Comparison of ENCODE assay signal across 8 cellular contexts in the genomic region with DNA sequence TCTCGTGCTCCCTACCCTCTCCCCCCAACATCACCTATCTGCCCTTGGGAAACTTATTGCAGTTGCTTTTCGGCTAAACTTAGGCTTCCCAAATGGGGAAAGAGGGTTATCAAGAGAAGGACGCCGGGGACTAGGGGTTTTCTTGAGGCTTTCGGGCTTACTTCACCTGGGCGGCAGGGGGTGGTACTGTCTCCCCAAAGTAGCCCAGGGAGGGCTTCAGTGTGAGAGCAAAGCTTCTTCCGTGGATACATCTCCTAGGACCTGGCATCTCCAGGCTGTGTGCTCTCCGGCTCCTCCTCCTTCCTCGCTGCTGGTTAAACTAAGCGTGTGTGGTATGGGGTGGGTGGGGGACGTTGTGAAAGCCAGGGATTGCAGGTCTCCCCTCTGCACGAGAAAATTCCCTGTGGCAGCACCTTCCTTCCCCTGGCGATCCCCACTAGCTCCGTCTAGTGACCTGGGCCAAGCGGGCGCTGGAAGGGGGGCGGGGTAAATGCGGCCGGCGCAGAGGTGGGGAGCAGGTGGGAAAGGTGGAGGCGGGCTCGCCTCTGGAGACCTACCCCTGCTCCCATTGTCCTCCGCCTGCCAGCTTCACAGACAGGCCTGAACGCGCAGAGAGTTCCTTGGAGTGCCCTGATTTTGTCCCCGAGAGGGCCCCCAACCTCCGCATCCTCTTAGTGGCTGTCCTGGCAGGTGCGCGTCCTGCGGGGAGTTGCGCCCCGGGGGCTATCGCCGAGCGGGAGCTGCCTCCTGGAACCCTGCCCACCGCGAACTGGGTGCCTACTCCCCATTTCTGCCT. TPM values are rescaled to one million over a fixed set of nuclear protein-coding genes. Genes with fewer than 3 reads are reported as not detected.
A peak's percentile ranks its signal among the peaks of the same experiment; 100 is the strongest.
DNase-seq lines count a peak whose midpoint lies in the region; ATAC-seq and TF ChIP-seq lines count a peak whose summit lies in the region.

No MANE protein-coding gene starts in this region.

- H3K4me1 ChIP-seq in duodenal mucosa (ENCODE audit: control insufficient read depth in 1 of 2, insufficient read depth in 2 of 2, low read length in 2 of 2) (peaks cover 16 to 19% of the 10 kb centered on the region in 2 donors), mononuclear cell (ENCODE audit: insufficient read depth, low read length) (peaks cover 12% of the 10 kb centered on the region), upper lobe of left lung (peaks cover 0 to 27% (median 3%) of the 10 kb centered on the region in 4 donors)

- H3K27me3 ChIP-seq in duodenal mucosa (ENCODE audit: control insufficient read depth in 1 of 2, insufficient read depth in 2 of 2, low read length in 2 of 2) (no peaks in the 10 kb centered on the region), mononuclear cell (ENCODE audit: insufficient read depth, low read length) (peaks cover 22% of the 10 kb centered on the region), upper lobe of left lung (no peaks in the 10 kb centered on the region)

- peak overlapping the region; percentile 70 for H3K27ac ChIP-seq in duodenal mucosa (ENCODE audit: low read depth, low read length)
- H3K27ac ChIP-seq in upper lobe of left lung, result peak overlapping the region; percentile 85 to 94 (median 88)

- H3K9me3 ChIP-seq in duodenal mucosa (ENCODE audit: control insufficient read depth in 1 of 2, low read length in 2 of 2) (no peaks in the 10 kb centered on the region), mononuclear cell (ENCODE audit: low read depth, low read length) (no peaks in the 10 kb centered on the region), upper lobe of left lung (no peaks in the 10 kb centered on the region)

- DNase-seq in upper lobe of left lung (peak; percentile 34 to 83), T-helper 9 cell (no peak), NCI-H2107 treated with DMSO at 0.1 percent for 48 hours (lab: John Stamatoyannopoulos, UW; ENCODE audit: unreplicated experiment) (no peak)
- DNase-seq in stimulated activated CD4-positive, alpha-beta T cell treated with anti-CD3 and anti-CD28 coated beads, Interleukin-4, amount 100 ng/mL, for 4 hours, result no peak

- peak in 1 of 4 donors; percentile 15 for TF ChIP-seq POLR2A in upper lobe of left lung (IDR thresholded peaks at IDR 0.05)

- ATAC-seq in GM19025 (IDR thresholded peaks at IDR 0.05; ENCODE audit: low read depth, unreplicated experiment), result peak; percentile 20
- ATAC-seq in upper lobe of left lung (ENCODE audit: low FRiP score in 2 of 2), result peak; percentile 45 to 67

- TF ChIP-seq CTCF in LNCAP (IDR thresholded peaks at IDR 0.05) (peak; percentile 26; the same call in 1 of the 2 replicates), upper lobe of left lung (IDR thresholded peaks at IDR 0.05) (no peak)

- H3K36me3 ChIP-seq in duodenal mucosa (ENCODE audit: control insufficient read depth in 1 of 2, insufficient read depth in 2 of 2, low read length in 2 of 2) (no peaks in the 10 kb centered on the region), upper lobe of left lung (no peaks in the 10 kb centered on the region)

- 0 to 2% methylated on average over 26 to 37 of the region's 37 CpGs for WGBS in upper lobe of left lung, 2 donors

- TF ChIP-seq EP300 in upper lobe of left lung (IDR thresholded peaks at IDR 0.05), result no peak

- H3K9ac ChIP-seq in duodenal mucosa (ENCODE audit: low read depth in 1 of 2, low read length in 2 of 2), result peak overlapping the region; percentile 59 to 71

- peak overlapping the region; percentile 84 to 96 for H3K4me3 ChIP-seq in duodenal mucosa (ENCODE audit: low read depth in 1 of 2, low read length in 2 of 2)
- H3K4me3 ChIP-seq in mononuclear cell (ENCODE audit: low read length), result peak overlapping the region; percentile 90
- H3K4me3 ChIP-seq in upper lobe of left lung, result peak overlapping the region; percentile 48 to 90 (median 78)

RNA-seq across cellular contexts. Expression of gene PLXDC2, which starts 1.2 kb away (rescaled TPM):
- total RNA-seq in mononuclear cell (46.2 TPM), upper lobe of left lung (100 to 1,000 TPM in 1 of 6 donors, 10 to 100 TPM in 5; 39.0 to 129 (median 68.0) TPM)

Comparison
In these comparisons a context has a peak if more than half of its experiments do, and no peak if none do; other contexts are left out.
1. DNase-seq: peak in upper lobe of left lung (2 of 2); none in T-helper 9 cell (single experiment), NCI-H2107 treated with DMSO at 0.1 percent for 48 hours (single experiment) and stimulated activated CD4-positive, alpha-beta T cell treated with anti-CD3 and anti-CD28 coated beads, Interleukin-4, amount 100 ng/mL, for 4 hours (0 of 2).
2. Peak in every context shown above with its lines, with median percentiles within 50 percentile points of each other: H3K4me3 ChIP-seq.